ENCODE assay signal across 14 cellular contexts in the genomic region with DNA sequence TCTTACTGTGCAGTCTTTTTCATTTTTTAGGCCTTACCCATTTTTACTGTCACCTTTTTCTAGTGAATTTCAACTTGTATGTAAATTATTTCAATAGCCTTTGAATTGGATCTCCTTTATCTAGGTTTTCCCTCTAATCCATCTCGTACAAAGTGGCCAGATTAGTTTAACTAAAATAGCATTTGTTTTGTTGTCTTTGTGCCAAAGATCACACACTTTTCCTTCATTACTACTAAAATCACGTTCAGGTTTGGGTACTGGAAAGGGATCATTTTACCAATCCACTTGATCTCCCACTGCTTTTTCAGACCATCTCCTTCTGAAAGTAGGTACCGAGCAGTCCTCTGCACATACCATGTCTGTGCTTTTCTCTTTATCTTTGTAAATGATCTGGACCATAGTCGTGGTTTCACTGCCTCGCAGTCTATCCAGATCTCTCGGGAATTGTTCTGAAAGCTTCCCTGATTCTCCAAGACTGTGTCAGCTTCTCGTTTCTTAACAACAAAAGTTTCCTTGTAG. TPM values are rescaled to one million over a fixed set of nuclear protein-coding genes. Genes with fewer than 3 reads are reported as not detected.
DNase-seq lines count a peak whose midpoint lies in the region; ATAC-seq and TF ChIP-seq lines count a peak whose summit lies in the region.
"Had no signal": no experiment of that assay in that cellular context is flagged by ENCODE, and none has a peak within 500 bp of the region (broad histone marks: within the 10 kb centered on the region; RNA-seq: fewer than 3 reads in every experiment).

No MANE protein-coding gene starts in this region.

- H3K4me2 ChIP-seq in PC-9: 0 out of 2 replicates have a peak overlapping the region, but pooled peaks have one; percentile 1

- no peaks in the 10 kb centered on the region for H3K27me3 ChIP-seq in PC-9 (ENCODE audit: insufficient read depth, low read depth)

- peaks cover 88% of the 10 kb centered on the region for H4K20me1 ChIP-seq in PC-9 (ENCODE audit: insufficient read depth)

- H3F3A ChIP-seq in PC-9 (ENCODE audit: insufficient read depth, low read depth): peaks cover 44% of the 10 kb centered on the region

- TF ChIP-seq CTCF in PC-9 (conservative IDR thresholded peaks at IDR 0.05): no peak
- no peak for TF ChIP-seq CTCF in glutamatergic neuron (IDR thresholded peaks at IDR 0.05; ENCODE audit: partially characterized antibody, unreplicated experiment)
- no peak for TF ChIP-seq CTCF in progenitor cell of endocrine pancreas (IDR thresholded peaks at IDR 0.05; ENCODE audit: unreplicated experiment)

- BruUV-seq in PC-9 (replicated peaks; lab: Mats Ljungman, UMichigan): no TSS peak

- intact Hi-C loops in PC-9 (cut with micrococcal nuclease; ENCODE audit: unreplicated experiment): no loop called here

- no peaks in the 10 kb centered on the region for H3K9me3 ChIP-seq in PC-9 (ENCODE audit: insufficient read depth, low read depth)
- H3K9me3 ChIP-seq: HAP-1 had no signal

- H3K27ac ChIP-seq in PC-9: peak overlapping the region; percentile 56

- no peaks in the 10 kb centered on the region for H3K9me2 ChIP-seq in PC-9 (ENCODE audit: insufficient read depth)

- peaks cover 9% of the 10 kb centered on the region for H3K36me3 Mint-ChIP-seq in activated naive CD8-positive, alpha-beta T cell
- H3K36me3 Mint-ChIP-seq in activated naive CD8-positive, alpha-beta T cell treated with anti-CD3 and anti-CD28 coated beads for 36 hours: peaks cover 14% of the 10 kb centered on the region
- H3K36me3 Mint-ChIP-seq in glutamatergic neuron (ENCODE audit: unreplicated experiment): no peaks in the 10 kb centered on the region
- H3K36me3 Mint-ChIP-seq in progenitor cell of endocrine pancreas (ENCODE audit: insufficient read depth): peaks cover 6% of the 10 kb centered on the region

- H2AFZ ChIP-seq in PC-9: no peak overlapping the region

- no peak for ATAC-seq in GM19351 (IDR thresholded peaks at IDR 0.05; ENCODE audit: unreplicated experiment)

- CTCF ChIA-PET in PC-9 (lab: Charles Lee): no interaction called here

- DNase-seq in activated naive CD8-positive, alpha-beta T cell treated with anti-CD3 and anti-CD28 coated beads for 36 hours: no peak
- DNase-seq in PC-9: no peak
- no peak for DNase-seq in glutamatergic neuron
- DNase-seq in progenitor cell of endocrine pancreas (ENCODE audit: low spot score, unreplicated experiment): no peak
- no peak for DNase-seq in cerebellum (ENCODE audit: low spot score)
- no peak for DNase-seq in NCI-H2171 treated with DMSO at 0.1 percent for 48 hours (lab: John Stamatoyannopoulos, UW)
- DNase-seq: EL, NCI-H1436 treated with DMSO at 0.1 percent for 48 hours, NCI-H2029 treated with DMSO at 0.1 percent for 48 hours, NCI-H524, SHP77 treated with DMSO at 0.1 percent for 48 hours had no signal

- H3K4me3 Mint-ChIP-seq in activated naive CD8-positive, alpha-beta T cell: no peak overlapping the region
- H3K4me3 Mint-ChIP-seq in activated naive CD8-positive, alpha-beta T cell treated with anti-CD3 and anti-CD28 coated beads for 36 hours: no peak overlapping the region
- H3K4me3 Mint-ChIP-seq in glutamatergic neuron (ENCODE audit: unreplicated experiment) (peak overlapping the region; percentile 39), progenitor cell of endocrine pancreas (ENCODE audit: low read depth) (no peak overlapping the region)

- H3K27ac Mint-ChIP-seq in activated naive CD8-positive, alpha-beta T cell: peak overlapping the region; percentile 25
- no peak overlapping the region for H3K27ac Mint-ChIP-seq in activated naive CD8-positive, alpha-beta T cell treated with anti-CD3 and anti-CD28 coated beads for 36 hours
- peak overlapping the region; percentile 63 for H3K27ac Mint-ChIP-seq in glutamatergic neuron (ENCODE audit: unreplicated experiment)
- H3K27ac Mint-ChIP-seq in progenitor cell of endocrine pancreas: peak overlapping the region; percentile 1

- peaks cover 38% of the 10 kb centered on the region for H3K4me1 ChIP-seq in PC-9 (replicated peaks; ENCODE audit: insufficient read depth)

- POLR2A ChIA-PET in PC-9 (lab: Charles Lee; ENCODE audit: unreplicated experiment): no interaction called here

- no peak overlapping the region for H3K4me3 ChIP-seq in PC-9
- H3K4me3 ChIP-seq: HAP-1 had no signal

- peaks cover 46% of the 10 kb centered on the region for H3K4me1 Mint-ChIP-seq in activated naive CD8-positive, alpha-beta T cell (ENCODE audit: low read depth)
- peaks cover 42% of the 10 kb centered on the region for H3K4me1 Mint-ChIP-seq in activated naive CD8-positive, alpha-beta T cell treated with anti-CD3 and anti-CD28 coated beads for 36 hours
- H3K4me1 Mint-ChIP-seq in glutamatergic neuron (ENCODE audit: low read depth, unreplicated experiment) (peaks cover 25% of the 10 kb centered on the region), progenitor cell of endocrine pancreas (ENCODE audit: low read depth) (peaks cover 22% of the 10 kb centered on the region)

- no peaks in the 10 kb centered on the region for H3K27me3 Mint-ChIP-seq in activated naive CD8-positive, alpha-beta T cell
- H3K27me3 Mint-ChIP-seq in activated naive CD8-positive, alpha-beta T cell treated with anti-CD3 and anti-CD28 coated beads for 36 hours: no peaks in the 10 kb centered on the region
- H3K27me3 Mint-ChIP-seq in glutamatergic neuron (ENCODE audit: unreplicated experiment) (no peaks in the 10 kb centered on the region), progenitor cell of endocrine pancreas (no peaks in the 10 kb centered on the region)

- H3K36me3 ChIP-seq in PC-9 (ENCODE audit: low read depth): peaks cover 18% of the 10 kb centered on the region; the same call in 1 of the 2 replicates
- H3K36me3 ChIP-seq: HAP-1 had no signal

- peaks cover 98% of the 10 kb centered on the region for H3K79me2 ChIP-seq in PC-9 (ENCODE audit: low read depth)

- H3K9me3 Mint-ChIP-seq in activated naive CD8-positive, alpha-beta T cell (ENCODE audit: low read depth): no peaks in the 10 kb centered on the region
- no peaks in the 10 kb centered on the region for H3K9me3 Mint-ChIP-seq in activated naive CD8-positive, alpha-beta T cell treated with anti-CD3 and anti-CD28 coated beads for 36 hours
- H3K9me3 Mint-ChIP-seq in glutamatergic neuron (ENCODE audit: unreplicated experiment) (no peaks in the 10 kb centered on the region), progenitor cell of endocrine pancreas (ENCODE audit: low read depth) (no peaks in the 10 kb centered on the region)

RNA-seq across cellular contexts. Expression of a gene that starts 20.1 kb away (rescaled TPM):
- total RNA-seq in activated naive CD8-positive, alpha-beta T cell treated with anti-CD3 and anti-CD28 coated beads for 36 hours: 10 to 100 TPM; 79.1 to 81.6 TPM
- total RNA-seq in PC-9 (2021): 185 and 213 TPM in 2 replicates
- total RNA-seq in glutamatergic neuron (ENCODE audit: unreplicated experiment): 301 TPM
- total RNA-seq in progenitor cell of endocrine pancreas: 190 and 197 TPM in 2 replicates
- total RNA-seq in cerebellum: 137 TPM

RNA-seq across cellular contexts. Expression of a gene that starts 23.7 kb away (rescaled TPM):
- not detected for total RNA-seq in activated naive CD8-positive, alpha-beta T cell treated with anti-CD3 and anti-CD28 coated beads for 36 hours
- total RNA-seq in PC-9 (2021) (not detected in 2 replicates), glutamatergic neuron (ENCODE audit: unreplicated experiment) (not detected), progenitor cell of endocrine pancreas (not detected in 2 replicates), cerebellum (not detected)
